ENCODE assay signal across 8 cellular contexts in genomic region chr19:42271045-42271419, GRCh38. TPM values are rescaled to one million over a fixed set of nuclear protein-coding genes. Genes with fewer than 3 reads are reported as not detected.
DNase-seq lines count a peak whose midpoint lies in the region; ATAC-seq, FAIRE-seq and TF ChIP-seq lines count a peak whose summit lies in the region.

No MANE protein-coding gene starts in this region.

- H4K20me1 ChIP-seq in mammary epithelial cell (ENCODE audit: insufficient read depth, low read length), result no peaks in the 10 kb centered on the region

- H3K27me3 ChIP-seq in right atrium auricular region, result no peaks in the 10 kb centered on the region
- no peaks in the 10 kb centered on the region for H3K27me3 ChIP-seq in mammary epithelial cell (ENCODE audit: insufficient read depth, low read length)

- peak overlapping the region; percentile 33 for H3K4me3 Mint-ChIP-seq in mesothelial cell of epicardium

- no peak overlapping the region for H3K27ac Mint-ChIP-seq in mesothelial cell of epicardium

- intact Hi-C loops in cardiac septum (cut with DNase I), result no loop called here
- intact Hi-C loops in mammary epithelial cell (cut with micrococcal nuclease), result no loop called here

- in situ Hi-C loops in mammary epithelial cell (cut with MboI; ENCODE audit: low sequenced_read_pairs in 2 of 2), result no loop called here

- dilution Hi-C loops in mammary epithelial cell (cut with HindIII; ENCODE audit: low sequenced_read_pairs), result no loop called here

- H3K4me1 Mint-ChIP-seq in mesothelial cell of epicardium, result peaks cover 32% of the 10 kb centered on the region

- peaks cover 59% of the 10 kb centered on the region for H3K79me2 ChIP-seq in mammary epithelial cell (ENCODE audit: insufficient read depth, low read length)

- BruUV-seq in mammary epithelial cell (replicated peaks; lab: Mats Ljungman, UMichigan), result no TSS peak

- H3K9ac ChIP-seq in mammary epithelial cell (ENCODE audit: insufficient read depth, low read length), result peak overlapping the region; percentile 96

- peak overlapping the region; percentile 83 for H3K4me2 ChIP-seq in mammary epithelial cell (ENCODE audit: insufficient read depth, low read depth, low read length)

- H3K9me3 Mint-ChIP-seq in mesothelial cell of epicardium, result no peaks in the 10 kb centered on the region

- peak; percentile 63 for FAIRE-seq in urothelium cell line (lab: Jason Lieb, UNC)

- H3K4me1 ChIP-seq in right atrium auricular region (peaks cover 0 to 54% of the 10 kb centered on the region in 2 donors), mammary epithelial cell (ENCODE audit: insufficient read depth, low read length) (peaks cover 49% of the 10 kb centered on the region)

- H3K27ac ChIP-seq in right atrium auricular region (peak overlapping the region; percentile 91 to 96), mammary epithelial cell (ENCODE audit: insufficient read depth, low read depth, low read length) (peak overlapping the region; percentile 68)

- H3K9me3 ChIP-seq in right atrium auricular region (no peaks in the 10 kb centered on the region), mammary epithelial cell (replicated peaks; ENCODE audit: insufficient read depth, low read length) (no peaks in the 10 kb centered on the region)

- ATAC-seq in HG02970 (IDR thresholded peaks at IDR 0.05; ENCODE audit: low FRiP score, unreplicated experiment), result no peak

- H3K36me3 ChIP-seq in right atrium auricular region (peaks cover 35% of the 10 kb centered on the region), mammary epithelial cell (ENCODE audit: insufficient read depth, low read length) (peaks cover 6% of the 10 kb centered on the region)

- H3K36me3 Mint-ChIP-seq in mesothelial cell of epicardium, result peaks cover 16% of the 10 kb centered on the region

- TF ChIP-seq CTCF in right atrium auricular region (IDR thresholded peaks at IDR 0.05) (no peak), mammary epithelial cell (conservative IDR thresholded peaks at IDR 0.05 in 1 of 2, IDR thresholded peaks at IDR 0.05 in 1 of 2; ENCODE audit: extremely low read depth in 1 of 2, insufficient read depth in 1 of 2, low read depth in 1 of 2, low read length in 2 of 2) (no peak), mesothelial cell of epicardium (IDR thresholded peaks at IDR 0.05; ENCODE audit: unreplicated experiment) (no peak)

- DNase-seq in right atrium auricular region (ENCODE audit: low spot score), result no peak
- no peak for DNase-seq in cardiac septum (ENCODE audit: low spot score)
- DNase-seq in mammary epithelial cell, result no peak
- DNase-seq in mesothelial cell of epicardium (ENCODE audit: low spot score in 2 of 2, unreplicated experiment in 2 of 2), result no peak
- DNase-seq in urothelium cell line (ENCODE audit: low spot score), result no peak
- no peak for DNase-seq in NCI-H526 treated with DMSO at 0.1 percent for 48 hours (lab: John Stamatoyannopoulos, UW)
- no peak for DNase-seq in cerebellar nuclear complex (lab: John Stamatoyannopoulos, UW)

- CTCF ChIA-PET in mammary epithelial cell (lab: Charles Lee; ENCODE audit: low non-redundant PET), result interaction anchor here (1.1 to 1.4 kb wide), 2 partner anchors 25 to 162 kb away, joined by 3 to 5 read pairs; no protein-coding TSS in a partner anchor

- H3K4me3 ChIP-seq in right atrium auricular region, result peak overlapping the region; percentile 58 to 72
- H3K4me3 ChIP-seq in mammary epithelial cell (replicated peaks in 1 of 3; ENCODE audit: insufficient read depth in 1 of 3, low read depth in 2 of 3, low read length in 3 of 3), result peak overlapping the region in 2 of 3 experiments; percentile 18 to 64

- no peak overlapping the region for H2AFZ ChIP-seq in mammary epithelial cell (ENCODE audit: low read depth, low read length)

- no peaks in the 10 kb centered on the region for H3K27me3 Mint-ChIP-seq in mesothelial cell of epicardium (ENCODE audit: low read depth)

- WGBS in mammary epithelial cell (ENCODE audit: low coverage, missing lambda C conversion rate), result 13% methylated on average over 2 of the region's 3 CpGs

RNA-seq across cellular contexts. Expression of gene CIC, which starts 2.0 kb away (rescaled TPM):
- total RNA-seq in right atrium auricular region, result 10 to 100 TPM; 27.4 to 53.5 TPM
- total RNA-seq in cardiac septum, result 51.3 TPM
- 10 to 100 TPM; 37.0 to 91.0 TPM for total RNA-seq in mammary epithelial cell
- 19.4 TPM for polyA plus RNA-seq in mammary epithelial cell
- polyA minus RNA-seq in mammary epithelial cell, result 24.7 TPM
- 84.0 to 90.9 TPM (median 90.8 TPM) in 3 replicates for total RNA-seq in mesothelial cell of epicardium

RNA-seq across cellular contexts. Expression of gene ERF, which starts 16.1 kb away (rescaled TPM):
- total RNA-seq in right atrium auricular region (10 to 100 TPM; 26.8 to 34.9 TPM), cardiac septum (37.4 TPM), mammary epithelial cell (100 to 1,000 TPM; 101 to 139 TPM), mesothelial cell of epicardium (90.4 to 106 TPM (median 92.1 TPM) in 3 replicates)
- 86.1 TPM for polyA plus RNA-seq in mammary epithelial cell
- polyA minus RNA-seq in mammary epithelial cell, result 36.6 TPM

RNA-seq across cellular contexts. Expression of gene GSK3A, which starts 28.6 kb away (rescaled TPM):
- total RNA-seq in right atrium auricular region (10 to 100 TPM; 18.1 to 27.9 TPM), cardiac septum (39.6 TPM), mammary epithelial cell (10 to 100 TPM; 29.3 to 61.9 TPM), mesothelial cell of epicardium (42.9 to 45.5 TPM (median 44.6 TPM) in 3 replicates)
- 42.9 TPM for polyA plus RNA-seq in mammary epithelial cell
- 52.4 TPM for polyA minus RNA-seq in mammary epithelial cell

RNA-seq across cellular contexts. Expression of gene PRR19, which starts 30.9 kb away (rescaled TPM):
- under 1 TPM in 1 of 2 donors, not detected in 1; 0.59 TPM for total RNA-seq in right atrium auricular region
- 0.16 TPM for total RNA-seq in cardiac septum
- total RNA-seq in mammary epithelial cell, result 1 to 10 TPM; 1.0 to 1.7 TPM
- 2.2 TPM for polyA plus RNA-seq in mammary epithelial cell
- 1.7 TPM for polyA minus RNA-seq in mammary epithelial cell
- 1.3 to 2.0 TPM (median 1.7 TPM) in 3 replicates for total RNA-seq in mesothelial cell of epicardium

RNA-seq across cellular contexts. Expression of gene PAFAH1B3, which starts 31.4 kb away (rescaled TPM):
- total RNA-seq in right atrium auricular region (1 to 10 TPM; 2.2 to 8.2 TPM), cardiac septum (4.0 TPM), mammary epithelial cell (10 to 100 TPM; 32.7 to 57.9 TPM), mesothelial cell of epicardium (81.2 to 91.0 TPM (median 88.5 TPM) in 3 replicates)
- 80.7 TPM for polyA plus RNA-seq in mammary epithelial cell
- polyA minus RNA-seq in mammary epithelial cell, result 77.2 TPM
